19 cellular contexts compared by ENCODE assay signal in the genomic region with DNA sequence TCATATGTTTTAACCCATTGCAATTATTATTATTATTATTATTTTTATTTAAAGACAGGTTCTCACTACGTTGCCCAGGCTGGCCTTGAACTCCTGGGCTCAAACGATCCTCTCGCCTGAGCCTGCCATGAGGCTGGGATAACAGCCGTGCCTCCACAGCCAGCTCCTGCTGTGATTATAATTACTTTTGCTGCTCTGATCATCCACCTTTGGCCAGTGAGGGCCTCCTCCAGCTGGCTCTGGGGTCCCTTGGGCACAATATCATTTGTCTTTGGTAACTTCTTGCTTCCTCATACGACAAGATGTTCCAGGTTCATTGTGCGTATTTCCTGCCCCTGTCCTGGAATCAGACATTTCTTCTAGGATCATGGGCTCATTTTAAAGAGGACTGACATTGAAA. TPM values are rescaled to one million over a fixed set of nuclear protein-coding genes. Genes with fewer than 3 reads are reported as not detected.
"Had no signal": no experiment of that assay in that cellular context is flagged by ENCODE, and none has a peak within 500 bp of the region (broad histone marks: within the 10 kb centered on the region; RNA-seq: fewer than 3 reads in every experiment).

No MANE protein-coding gene starts in this region.

- DNase-seq: activated CD4-positive, alpha-beta T cell treated with anti-CD3 and anti-CD28 coated beads for 1 hour; activated CD4-positive, alpha-beta T cell treated with anti-CD3 and anti-CD28 coated beads, Interleukin-2, amount 50 U/mL, for 48 hours; activated naive CD4-positive, alpha-beta T cell treated with anti-CD3 and anti-CD28 coated beads, Interleukin-2, amount 50 U/mL, for 16 hours; colonic mucosa; esophagus squamous epithelium; hypothalamus; kidney; left ventricle myocardium superior; stimulated activated CD4-positive, alpha-beta T cell treated with anti-CD3 and anti-CD28 coated beads, Interleukin-4, amount 100 ng/mL, for 24 hours; stimulated activated naive CD8-positive, alpha-beta T cell treated with anti-CD3 and anti-CD28 coated beads, Interleukin-15, Interleukin-2, amounts not matched to agents 100 U/mL and 50 U/mL, for 24 hours; T-helper 9 cell had no signal

- ATAC-seq: activated T-helper 17 cell treated with anti-CD3 and anti-CD28 coated beads, Interleukin-2, amount 50 U/mL, for 72 hours; left ventricle myocardium superior; naive thymus-derived CD8-positive, alpha-beta T cell; stimulated activated naive CD8-positive, alpha-beta T cell treated with anti-CD3 and anti-CD28 coated beads, Interleukin-15, Interleukin-2, amounts not matched to agents 100 U/mL and 50 U/mL, for 24 hours had no signal

- H3K36me3 ChIP-seq: colonic mucosa, esophagus squamous epithelium, transverse colon, vagina had no signal

- H3K4me3 ChIP-seq: colonic mucosa, esophagus squamous epithelium, transverse colon, vagina had no signal

- H3K4me1 ChIP-seq: colonic mucosa, esophagus squamous epithelium, vagina had no signal

- H3K27me3 ChIP-seq: colonic mucosa, transverse colon, vagina had no signal

- H3K9me3 ChIP-seq: colonic mucosa, esophagus squamous epithelium, transverse colon, vagina had no signal

- H3K27ac ChIP-seq: colonic mucosa, esophagus squamous epithelium, transverse colon, vagina had no signal

RNA-seq across cellular contexts. Expression of a gene that starts 28.4 kb away (rescaled TPM):
- total RNA-seq: activated T-helper 17 cell treated with anti-CD3 and anti-CD28 coated beads, Interleukin-2, amount 50 U/mL, for 72 hours; colonic mucosa; esophagus squamous epithelium; fibroblast of villous mesenchyme; kidney; left ventricle myocardium superior; mucosa of gallbladder; skeletal muscle tissue; transverse colon; vagina had no signal
- polyA plus RNA-seq: adipose tissue; naive thymus-derived CD8-positive, alpha-beta T cell had no signal
